11 cellular contexts compared by ENCODE assay signal in the genomic region with DNA sequence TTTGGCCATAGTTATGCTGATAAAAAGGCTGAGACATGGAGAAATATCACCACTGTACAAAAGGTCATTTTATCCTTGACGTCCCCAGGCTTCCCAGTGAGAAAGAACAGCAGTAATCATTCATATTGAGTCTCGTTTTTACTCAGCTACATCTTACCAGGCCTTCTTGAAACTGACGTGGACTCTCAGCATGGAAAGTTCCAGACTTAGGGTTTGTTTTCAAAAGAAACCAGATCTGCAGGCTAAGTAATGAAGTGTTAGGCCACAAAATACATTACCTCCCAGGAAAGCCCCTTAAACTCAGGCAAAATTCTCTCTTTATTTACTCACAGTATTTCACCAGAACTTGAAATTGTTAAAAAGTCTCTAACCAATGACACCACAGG.
DNase-seq lines count a peak whose midpoint lies in the region; ATAC-seq and TF ChIP-seq lines count a peak whose summit lies in the region.
"Had no signal": no experiment of that assay in that cellular context is flagged by ENCODE, and none has a peak within 500 bp of the region (broad histone marks: within the 10 kb centered on the region; RNA-seq: fewer than 3 reads in every experiment).

No MANE protein-coding gene starts in this region.

- TF ChIP-seq CTCF in GM10248 (IDR thresholded peaks at IDR 0.05; ENCODE audit: control extremely low read depth, extremely low read depth, low read depth, missing control alignments): no peak
- TF ChIP-seq CTCF in tibial nerve (IDR thresholded peaks at IDR 0.05): no peak
- no peak for TF ChIP-seq CTCF in stomach (IDR thresholded peaks at IDR 0.05)

- H3K9me3 Mint-ChIP-seq in T-helper 2 cell treated with Interferon-gamma antibody and Interleukin-4, amounts not matched to agents 5 μg/mL and 100 μg/mL, for 36 hours: no peaks in the 10 kb centered on the region

- DNase-seq in GM10248 (ENCODE audit: extremely low spot score) (peak; percentile 67), tibial nerve (ENCODE audit: low spot score in 2 of 2) (no peak), stomach (no peak), AG08396 (ENCODE audit: low spot score) (no peak), DMS79 (lab: John Stamatoyannopoulos, UW) (no peak)
- DNase-seq in T-helper 2 cell treated with Interferon-gamma antibody and Interleukin-4, amounts not matched to agents 5 μg/mL and 100 μg/mL, for 36 hours (ENCODE audit: low spot score): peak; percentile 77
- DNase-seq: heart left ventricle, OCI-M1, uterus had no signal

- H3K4me3 Mint-ChIP-seq in T-helper 2 cell treated with Interferon-gamma antibody and Interleukin-4, amounts not matched to agents 5 μg/mL and 100 μg/mL, for 36 hours: peak overlapping the region; percentile 5

- no peak for TF ChIP-seq POLR2A in tibial nerve (IDR thresholded peaks at IDR 0.05)
- TF ChIP-seq POLR2A in stomach (IDR thresholded peaks at IDR 0.05): no peak

- H3K36me3 ChIP-seq in tibial nerve: no peaks in the 10 kb centered on the region
- no peaks in the 10 kb centered on the region for H3K36me3 ChIP-seq in stomach
- H3K36me3 ChIP-seq: heart left ventricle, uterus had no signal

- H3K4me3 ChIP-seq in tibial nerve (no peak overlapping the region), stomach (no peak overlapping the region)
- H3K4me3 ChIP-seq: heart left ventricle, uterus had no signal

- intact Hi-C loops in stomach (cut with DNase I; ENCODE audit: low total_unique reads): no loop called here

- H3K27me3 Mint-ChIP-seq in T-helper 2 cell treated with Interferon-gamma antibody and Interleukin-4, amounts not matched to agents 5 μg/mL and 100 μg/mL, for 36 hours (ENCODE audit: low read depth): peaks cover 3% of the 10 kb centered on the region

- H3K27me3 ChIP-seq in tibial nerve (no peaks in the 10 kb centered on the region), stomach (no peaks in the 10 kb centered on the region)
- H3K27me3 ChIP-seq: heart left ventricle, uterus had no signal

- peaks cover 43% of the 10 kb centered on the region for H3K4me1 Mint-ChIP-seq in T-helper 2 cell treated with Interferon-gamma antibody and Interleukin-4, amounts not matched to agents 5 μg/mL and 100 μg/mL, for 36 hours (ENCODE audit: low read depth)

- TF ChIP-seq EP300 in tibial nerve (IDR thresholded peaks at IDR 0.05): no peak
- no peak for TF ChIP-seq EP300 in stomach (IDR thresholded peaks at IDR 0.05)

- H3K4me1 ChIP-seq in tibial nerve: peaks cover 0 to 39% (median 10%) of the 10 kb centered on the region in 4 donors
- H3K4me1 ChIP-seq in stomach: peaks cover 0 to 19% (median 2%) of the 10 kb centered on the region in 4 donors
- H3K4me1 ChIP-seq: uterus had no signal

- H3K9me3 ChIP-seq in tibial nerve (no peaks in the 10 kb centered on the region), stomach (no peaks in the 10 kb centered on the region)
- H3K9me3 ChIP-seq: heart left ventricle, uterus had no signal

- ATAC-seq in GM18909 (IDR thresholded peaks at IDR 0.05; ENCODE audit: poor library complexity, unreplicated experiment) (peak; percentile 64), HG02870 (IDR thresholded peaks at IDR 0.05; ENCODE audit: unreplicated experiment) (peak; percentile 60)
- ATAC-seq: heart left ventricle had no signal

- CTCF ChIA-PET in GM10248 (lab: Yijun Ruan, JAX): interaction anchor here (1.7 kb wide), 1 partner anchor 8 kb away, joined by 4 read pairs; no protein-coding TSS in a partner anchor

- H3K27ac ChIP-seq in tibial nerve (no peak overlapping the region), stomach (no peak overlapping the region)
- H3K27ac ChIP-seq: uterus had no signal

- POLR2A ChIA-PET in GM10248 (lab: Yijun Ruan, JAX): no interaction called here

- peak overlapping the region; percentile 27 for H3K27ac Mint-ChIP-seq in T-helper 2 cell treated with Interferon-gamma antibody and Interleukin-4, amounts not matched to agents 5 μg/mL and 100 μg/mL, for 36 hours

- H3K36me3 Mint-ChIP-seq in T-helper 2 cell treated with Interferon-gamma antibody and Interleukin-4, amounts not matched to agents 5 μg/mL and 100 μg/mL, for 36 hours (ENCODE audit: low read depth): no peaks in the 10 kb centered on the region

- WGBS in tibial nerve, 2 donors: 74% methylated on average over 3 of the region's 3 CpGs
- 78 to 87% (median 84%) methylated on average over 3 of the region's 3 CpGs for WGBS in stomach, 5 donors

Comparison
In these comparisons a context has a peak if more than half of its experiments do, and no peak if none do; other contexts are left out.
1. DNase-seq: peak in GM10248 (single experiment) and T-helper 2 cell treated with Interferon-gamma antibody and Interleukin-4, amounts not matched to agents 5 μg/mL and 100 μg/mL, for 36 hours (single experiment); none in tibial nerve (0 of 2), stomach (single experiment), AG08396 (single experiment) and DMS79 (single experiment).